Comparison of ENCODE assay signal across 8 cellular contexts in genomic region chr2:70553584-70554337, GRCh38. TPM values are rescaled to one million over a fixed set of nuclear protein-coding genes. Genes with fewer than 3 reads are reported as not detected.
DNase-seq lines count a peak whose midpoint lies in the region; ATAC-seq, FAIRE-seq and TF ChIP-seq lines count a peak whose summit lies in the region.

TSS of gene TGFA (minus strand) at chr2:70553826. CDS start at chr2:70553767, 59 bp downstream.

- peaks cover 80% of the 10 kb centered on the region for H3K4me1 Mint-ChIP-seq in nephron progenitor cell
- peaks cover 27% of the 10 kb centered on the region for H3K4me1 Mint-ChIP-seq in stimulated activated naive CD8-positive, alpha-beta T cell treated with anti-CD3 and anti-CD28 coated beads, Interleukin-15, Interleukin-2, amounts not matched to agents 100 ng/mL and 50 ng/mL, for 24 hours (ENCODE audit: low read depth)

- no peaks in the 10 kb centered on the region for H3K36me3 Mint-ChIP-seq in nephron progenitor cell (ENCODE audit: low read depth)
- H3K36me3 Mint-ChIP-seq in stimulated activated naive CD8-positive, alpha-beta T cell treated with anti-CD3 and anti-CD28 coated beads, Interleukin-15, Interleukin-2, amounts not matched to agents 100 ng/mL and 50 ng/mL, for 24 hours (ENCODE audit: low read depth) = no peaks in the 10 kb centered on the region

- FAIRE-seq in HTR-8/SVneo (lab: Jason Lieb, UNC) = peak; percentile 40

- H3K27me3 Mint-ChIP-seq in nephron progenitor cell (ENCODE audit: low read depth, poor library complexity) = peaks cover 43% of the 10 kb centered on the region
- peaks cover 35% of the 10 kb centered on the region for H3K27me3 Mint-ChIP-seq in stimulated activated naive CD8-positive, alpha-beta T cell treated with anti-CD3 and anti-CD28 coated beads, Interleukin-15, Interleukin-2, amounts not matched to agents 100 ng/mL and 50 ng/mL, for 24 hours

- TF ChIP-seq CTCF in C4-2B (conservative IDR thresholded peaks at IDR 0.05) = peak; percentile 76
- TF ChIP-seq CTCF in fibroblast of pulmonary artery (IDR thresholded peaks at IDR 0.05; ENCODE audit: low read length, missing control alignments) = peak; percentile 43
- TF ChIP-seq CTCF in nephron progenitor cell (IDR thresholded peaks at IDR 0.05) = peak; percentile 83

- no peaks in the 10 kb centered on the region for H3K9me3 Mint-ChIP-seq in nephron progenitor cell
- no peaks in the 10 kb centered on the region for H3K9me3 Mint-ChIP-seq in stimulated activated naive CD8-positive, alpha-beta T cell treated with anti-CD3 and anti-CD28 coated beads, Interleukin-15, Interleukin-2, amounts not matched to agents 100 ng/mL and 50 ng/mL, for 24 hours

- peak; percentile 79 for ATAC-seq in GM19452 (IDR thresholded peaks at IDR 0.05; ENCODE audit: unreplicated experiment)

- H3K4me3 ChIP-seq in fibroblast of pulmonary artery (replicated peaks; ENCODE audit: low read depth, low read length) = peak within 1 kb of the TSS; percentile 45

- DNase-seq in HTR-8/SVneo (ENCODE audit: insufficient read length, low spot score) (peak; percentile 75), fibroblast of pulmonary artery (ENCODE audit: low read depth) (peak; percentile 27), nephron progenitor cell (peak; percentile 86)
- peak; percentile 45 to 56 for DNase-seq in activated T-helper 1 cell treated with anti-CD3 and anti-CD28 coated beads, Interleukin-2, amount 50 U/mL, for 16 hours (ENCODE audit: low read depth in 1 of 2, low spot score in 1 of 2)

- H3K27ac ChIP-seq in C4-2B = peak within 1 kb of the TSS; percentile 12; the same call in 1 of the 2 replicates

- peak within 1 kb of the TSS; percentile 90 for H3K4me3 Mint-ChIP-seq in nephron progenitor cell
- peak within 1 kb of the TSS; percentile 80 for H3K4me3 Mint-ChIP-seq in stimulated activated naive CD8-positive, alpha-beta T cell treated with anti-CD3 and anti-CD28 coated beads, Interleukin-15, Interleukin-2, amounts not matched to agents 100 ng/mL and 50 ng/mL, for 24 hours

- H3K27ac Mint-ChIP-seq in nephron progenitor cell = peak within 1 kb of the TSS; percentile 61
- H3K27ac Mint-ChIP-seq in stimulated activated naive CD8-positive, alpha-beta T cell treated with anti-CD3 and anti-CD28 coated beads, Interleukin-15, Interleukin-2, amounts not matched to agents 100 ng/mL and 50 ng/mL, for 24 hours = peak within 1 kb of the TSS; percentile 61

TF ChIP-seq in PFSK-1, 5 proteins besides CTCF, POLR2A, EP300 and RAD21:
- TF ChIP-seq FOXP2 (optimal IDR thresholded peaks at IDR 0.05; ENCODE audit: borderline replicate concordance, extremely low read depth, extremely low read length, insufficient read depth) (peak; percentile 64), POLR2AphosphoS5 (IDR thresholded peaks at IDR 0.05; ENCODE audit: low read depth, low read length) (no peak), SIN3A (IDR thresholded peaks at IDR 0.05; ENCODE audit: borderline replicate concordance, insufficient read depth, low read length) (no peak)

RNA-seq across cellular contexts. Expression of gene TGFA, which starts in this region (rescaled TPM):
- 0.29 TPM for polyA plus RNA-seq in PFSK-1 (2012; ENCODE audit: insufficient read length, low read depth)

Comparison
In these comparisons a context has a peak if more than half of its experiments do, and no peak if none do; other contexts are left out.
1. Peak in every context shown above with its lines: DNase-seq, ATAC-seq, H3K4me3 ChIP-seq and H3K27ac ChIP-seq.
2. DNase-seq: peak in every context shown above with its lines; median percentile 86 in nephron progenitor cell; 75 in HTR-8/SVneo; 50 in activated T-helper 1 cell treated with anti-CD3 and anti-CD28 coated beads, Interleukin-2, amount 50 U/mL, for 16 hours; 27 in fibroblast of pulmonary artery.